Comparison of ENCODE assay signal across 23 cellular contexts in genomic region chr3:181432992-181433391, GRCh38.
A peak's percentile ranks its signal among the peaks of the same experiment; 100 is the strongest.
DNase-seq lines count a peak whose midpoint lies in the region; TF ChIP-seq lines count a peak whose summit lies in the region.
"Had no signal": no experiment of that assay in that cellular context is flagged by ENCODE, and none has a peak within 500 bp of the region (broad histone marks: within the 10 kb centered on the region; RNA-seq: fewer than 3 reads in every experiment).

No MANE protein-coding gene starts in this region.

- H3K4me3 ChIP-seq in HEK293 (ENCODE audit: low read depth, low read length): no peak overlapping the region
- H3K4me3 ChIP-seq: BLaER1, GM12878 had no signal

- H3K36me3 ChIP-seq in HEK293 (ENCODE audit: control insufficient read depth in 2 of 2, insufficient read depth in 1 of 2, low read length in 2 of 2): no peaks in the 10 kb centered on the region
- H3K36me3 ChIP-seq: BE2C, BLaER1 had no signal

- TF ChIP-seq CTCF in HEK293 (tag by site-specific recombination; IDR thresholded peaks at IDR 0.05): no peak

- POLR2A ChIA-PET in HEK293 (lab: Yijun Ruan, JAX): no interaction called here

- peak; percentile 97 for DNase-seq in NCI-H146 (lab: John Stamatoyannopoulos, UW)
- peak; percentile 78 for DNase-seq in NCI-H2227 (lab: John Stamatoyannopoulos, UW; ENCODE audit: unreplicated experiment)
- DNase-seq in effector CD8-positive, alpha-beta T cell (lab: John Stamatoyannopoulos, UW): no peak
- DNase-seq in caudate nucleus (lab: John Stamatoyannopoulos, UW): no peak
- DNase-seq in posterior vena cava (ENCODE audit: low spot score): no peak
- DNase-seq: 8988T; ACHN; BE2C; C1 segment of cervical spinal cord; CD4-positive, alpha-beta memory T cell; CD4-positive, CD25-positive, alpha-beta regulatory T cell; CD8-positive, alpha-beta memory T cell; COR-L47; DMS 273 treated with DMSO at 0.1 percent for 48 hours; DMS153; DMS53; DMS79; DND-41; EL; GDM1 had no signal

- H3K27ac ChIP-seq in HEK293 (ENCODE audit: extremely low read depth, low read depth, low read length): no peak overlapping the region
- H3K27ac ChIP-seq in caudate nucleus (ENCODE audit: low read depth, low read length): no peak overlapping the region
- H3K27ac ChIP-seq: BLaER1 had no signal

- intact Hi-C loops in posterior vena cava (cut with DNase I): no loop called here

- CTCF ChIA-PET in HEK293 (lab: Yijun Ruan, JAX): interaction anchor here (1.5 kb wide), 1 partner anchor 106 kb away, joined by 3 read pairs; no protein-coding TSS in a partner anchor

- H3K4me1 ChIP-seq in HEK293 (ENCODE audit: control insufficient read depth, insufficient read depth, low read length): no peaks in the 10 kb centered on the region
- H3K4me1 ChIP-seq: BE2C, BLaER1 had no signal

- no peaks in the 10 kb centered on the region for H3K9me3 ChIP-seq in HEK293 (ENCODE audit: control insufficient read depth, insufficient read depth, low read depth, low read length)
- H3K9me3 ChIP-seq: BE2C, BLaER1 had no signal

TF ChIP-seq in HEK293, 187 proteins besides CTCF, POLR2A, EP300 and RAD21:
- peak; percentile 66 for TF ChIP-seq ZIC2 (tag by site-specific recombination; IDR thresholded peaks at IDR 0.05)
- TF ChIP-seq SP2 (tag by site-specific recombination; IDR thresholded peaks at IDR 0.05): no peak
- peak; percentile 89 for TF ChIP-seq WT1 (tag by site-specific recombination; IDR thresholded peaks at IDR 0.05)

Comparison
In these comparisons a context has a peak if more than half of its experiments do, and no peak if none do; other contexts are left out.
1. DNase-seq: peak in NCI-H146 (single experiment) and NCI-H2227 (single experiment); none in effector CD8-positive, alpha-beta T cell (single experiment), caudate nucleus (0 of 61) and posterior vena cava (single experiment).